ENCODE assay signal across 28 cellular contexts in the genomic region with DNA sequence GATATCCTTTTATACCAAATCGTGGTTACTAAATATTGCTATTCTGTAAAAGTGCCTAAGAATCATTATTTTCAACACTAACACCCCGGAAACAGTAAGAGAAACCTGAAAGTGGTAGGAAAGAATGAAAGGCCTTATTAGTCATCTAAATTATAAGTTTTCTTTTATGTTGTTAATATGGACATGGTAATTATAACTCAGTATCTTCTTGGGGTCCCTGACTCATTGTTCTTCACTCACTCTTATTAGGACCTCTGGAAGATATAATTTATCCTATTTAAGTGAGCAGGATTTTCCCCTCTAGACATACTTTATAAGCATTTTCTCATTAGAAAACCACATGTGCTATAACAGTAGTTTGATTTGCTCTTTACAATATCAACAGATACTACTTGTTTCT.
"Had no signal": no experiment of that assay in that cellular context is flagged by ENCODE, and none has a peak within 500 bp of the region (broad histone marks: within the 10 kb centered on the region; RNA-seq: fewer than 3 reads in every experiment).

No MANE protein-coding gene starts in this region.

- ATAC-seq: activated T-cell treated with anti-CD3 and anti-CD28 coated beads, Interleukin-2, amount 50 U/mL, for 72 hours; gastroesophageal sphincter; heart right ventricle; T-helper 17 cell had no signal

- H3K27ac Mint-ChIP-seq: activated B cell treated with CpG ODN at 0.5 μM for 24 hours; activated CD4-positive, alpha-beta memory T cell treated with anti-CD3 and anti-CD28 coated beads for 36 hours; activated naive CD8-positive, alpha-beta T cell; activated T-cell treated with anti-CD3 and anti-CD28 coated beads, Interleukin-2, amount 50 U/mL, for 72 hours; brain; T-helper 17 cell; T-helper 2 cell treated with Interferon-gamma antibody and Interleukin-4, amounts not matched to agents 5 μg/mL and 100 μg/mL, for 36 hours had no signal

- H3K4me1 Mint-ChIP-seq: brain had no signal

- DNase-seq: activated B cell treated with CpG ODN at 0.5 μM for 24 hours; activated CD4-positive, alpha-beta memory T cell treated with anti-CD3 and anti-CD28 coated beads for 36 hours; activated CD4-positive, alpha-beta T cell treated with anti-CD3 and anti-CD28 coated beads for 1 hour; activated CD4-positive, alpha-beta T cell treated with anti-CD3 and anti-CD28 coated beads for 48 hours; activated CD4-positive, alpha-beta T cell treated with anti-CD3 and anti-CD28 coated beads, Interleukin-2, amount 50 U/mL, for 1 hour; activated CD8-positive, alpha-beta memory T cell treated with anti-CD3 and anti-CD28 coated beads for 24 hours; activated effector memory CD4-positive, alpha-beta T cell treated with Interleukin-2 at 50 U/mL for 16 hours; activated gamma-delta T cell treated with Interleukin-2 at 50 U/mL for 16 hours; activated naive CD4-positive, alpha-beta T cell treated with anti-CD3 and anti-CD28 coated beads, Interleukin-2, amount 50 U/mL, for 16 hours; activated naive CD4-positive, alpha-beta T cell treated with Interleukin-2 at 50 U/mL for 16 hours; activated T-cell treated with anti-CD3 and anti-CD28 coated beads, Interleukin-2, amount 50 U/mL, for 72 hours; central memory CD4-positive, alpha-beta T cell; cerebellar nuclear complex; colonic mucosa; effector CD8-positive, alpha-beta T cell; esophagus squamous epithelium; foreskin melanocyte; heart right ventricle; T-helper 1 cell; T-helper 17 cell; T1000; WERI-Rb-1 had no signal

- H3K4me3 Mint-ChIP-seq: activated B cell treated with CpG ODN at 0.5 μM for 24 hours; activated CD4-positive, alpha-beta memory T cell treated with anti-CD3 and anti-CD28 coated beads for 36 hours; activated naive CD8-positive, alpha-beta T cell; activated T-cell treated with anti-CD3 and anti-CD28 coated beads, Interleukin-2, amount 50 U/mL, for 72 hours; brain; T-helper 17 cell; T-helper 2 cell treated with Interferon-gamma antibody and Interleukin-4, amounts not matched to agents 5 μg/mL and 100 μg/mL, for 36 hours had no signal

- H3K36me3 Mint-ChIP-seq: brain had no signal

- H3K9me3 Mint-ChIP-seq: activated B cell treated with CpG ODN at 0.5 μM for 24 hours; activated CD4-positive, alpha-beta memory T cell treated with anti-CD3 and anti-CD28 coated beads for 36 hours had no signal

- H3K27me3 Mint-ChIP-seq: activated B cell treated with CpG ODN at 0.5 μM for 24 hours; activated CD4-positive, alpha-beta memory T cell treated with anti-CD3 and anti-CD28 coated beads for 36 hours; activated naive CD8-positive, alpha-beta T cell; brain; T-helper 17 cell had no signal

- FAIRE-seq: endometrium, endothelial cell of umbilical vein had no signal
